In genomic region chr18:48023334-48024008, GRCh38 we compare ENCODE assay signal across 1 cellular context.
A peak's percentile ranks its signal among the peaks of the same experiment; 100 is the strongest.
TF ChIP-seq lines count a peak whose summit lies in the region.

No MANE protein-coding gene starts in this region.

TF ChIP-seq in HEK293, 187 proteins besides CTCF, POLR2A, EP300 and RAD21 (continued from another document and continues in another):
- TF ChIP-seq ZNF518A (tag by site-specific recombination; conservative IDR thresholded peaks at IDR 0.05; ENCODE audit: low read depth): no peak
- TF ChIP-seq RBAK (tag by site-specific recombination; IDR thresholded peaks at IDR 0.05): peak; percentile 83; the same call in 1 of the 2 replicates
- TF ChIP-seq ZNF404 (tag by site-specific recombination; IDR thresholded peaks at IDR 0.05): 0 out of 2 replicates have a peak, but pooled peaks have one; percentile 14
- TF ChIP-seq YY2 (tag by site-specific recombination; IDR thresholded peaks at IDR 0.05): peak; percentile 73
- TF ChIP-seq, protein P1, sequence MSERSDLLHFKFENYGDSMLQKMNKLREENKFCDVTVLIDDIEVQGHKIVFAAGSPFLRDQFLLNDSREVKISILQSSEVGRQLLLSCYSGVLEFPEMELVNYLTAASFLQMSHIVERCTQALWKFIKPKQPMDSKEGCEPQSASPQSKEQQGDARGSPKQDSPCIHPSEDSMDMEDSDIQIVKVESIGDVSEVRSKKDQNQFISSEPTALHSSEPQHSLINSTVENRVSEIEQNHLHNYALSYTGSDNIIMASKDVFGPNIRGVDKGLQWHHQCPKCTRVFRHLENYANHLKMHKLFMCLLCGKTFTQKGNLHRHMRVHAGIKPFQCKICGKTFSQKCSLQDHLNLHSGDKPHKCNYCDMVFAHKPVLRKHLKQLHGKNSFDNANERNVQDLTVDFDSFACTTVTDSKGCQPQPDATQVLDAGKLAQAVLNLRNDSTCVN (tag by site-specific recombination; optimal IDR thresholded peaks at IDR 0.05): peak; percentile 14
- TF ChIP-seq ZNF621 (tag by site-specific recombination; IDR thresholded peaks at IDR 0.05): no peak
- TF ChIP-seq ZNF747 (tag by site-specific recombination; IDR thresholded peaks at IDR 0.05): no peak
- no peak for TF ChIP-seq GLI2 (tag by site-specific recombination; IDR thresholded peaks at IDR 0.05; ENCODE audit: borderline replicate concordance, low read depth)
- TF ChIP-seq KLF9 (tag by site-specific recombination; IDR thresholded peaks at IDR 0.05; ENCODE audit: low read depth): peak; percentile 38
- peak; percentile 84 for TF ChIP-seq ZSCAN4 (tag by site-specific recombination; IDR thresholded peaks at IDR 0.05)
- TF ChIP-seq ZNF629 (tag by site-specific recombination; IDR thresholded peaks at IDR 0.05): peak; percentile 83
- 0 out of 2 replicates have a peak, but pooled peaks have one; percentile 14 for TF ChIP-seq SCRT2 (tag by site-specific recombination; IDR thresholded peaks at IDR 0.05)
- no peak for TF ChIP-seq ZBTB6 (tag by site-specific recombination; IDR thresholded peaks at IDR 0.05)
- TF ChIP-seq ZNF530 (tag by site-specific recombination; IDR thresholded peaks at IDR 0.05; ENCODE audit: low read depth): no peak
- TF ChIP-seq ZFP37 (tag by site-specific recombination; IDR thresholded peaks at IDR 0.05): peak; percentile 85
- TF ChIP-seq ELK4 (IDR thresholded peaks at IDR 0.05; ENCODE audit: borderline replicate concordance, low read depth, low read length): no peak
- TF ChIP-seq PRDM2 (tag by site-specific recombination; IDR thresholded peaks at IDR 0.05; ENCODE audit: borderline replicate concordance): no peak
- TF ChIP-seq INSM2 (tag by site-specific recombination; IDR thresholded peaks at IDR 0.05): peak; percentile 68; the same call in 1 of the 2 replicates
- no peak for TF ChIP-seq ZNF184 (tag by site-specific recombination; IDR thresholded peaks at IDR 0.05)
- no peak for TF ChIP-seq ZNF423 (tag by site-specific recombination; IDR thresholded peaks at IDR 0.05)
- peak; percentile 89; the same call in 1 of the 2 replicates for TF ChIP-seq ZNF391 (tag by site-specific recombination; IDR thresholded peaks at IDR 0.05; ENCODE audit: borderline replicate concordance, low read depth)
- peak; percentile 68; the same call in 1 of the 2 replicates for TF ChIP-seq ZNF501 (tag by site-specific recombination; IDR thresholded peaks at IDR 0.05)
- TF ChIP-seq, protein P2, sequence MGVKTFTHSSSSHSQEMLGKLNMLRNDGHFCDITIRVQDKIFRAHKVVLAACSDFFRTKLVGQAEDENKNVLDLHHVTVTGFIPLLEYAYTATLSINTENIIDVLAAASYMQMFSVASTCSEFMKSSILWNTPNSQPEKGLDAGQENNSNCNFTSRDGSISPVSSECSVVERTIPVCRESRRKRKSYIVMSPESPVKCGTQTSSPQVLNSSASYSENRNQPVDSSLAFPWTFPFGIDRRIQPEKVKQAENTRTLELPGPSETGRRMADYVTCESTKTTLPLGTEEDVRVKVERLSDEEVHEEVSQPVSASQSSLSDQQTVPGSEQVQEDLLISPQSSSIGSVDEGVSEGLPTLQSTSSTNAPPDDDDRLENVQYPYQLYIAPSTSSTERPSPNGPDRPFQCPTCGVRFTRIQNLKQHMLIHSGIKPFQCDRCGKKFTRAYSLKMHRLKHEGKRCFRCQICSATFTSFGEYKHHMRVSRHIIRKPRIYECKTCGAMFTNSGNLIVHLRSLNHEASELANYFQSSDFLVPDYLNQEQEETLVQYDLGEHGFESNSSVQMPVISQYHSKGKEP (tag by site-specific recombination; IDR thresholded peaks at IDR 0.05): no peak
- no peak for TF ChIP-seq ZNF707 (tag by site-specific recombination; IDR thresholded peaks at IDR 0.05)
- TF ChIP-seq ZNF596 (tag by site-specific recombination; IDR thresholded peaks at IDR 0.05): no peak
- TF ChIP-seq SP3 (tag by site-specific recombination; IDR thresholded peaks at IDR 0.05): peak; percentile 17
- no peak for TF ChIP-seq ZBTB49 (tag by site-specific recombination; IDR thresholded peaks at IDR 0.05; ENCODE audit: low read depth)
- TF ChIP-seq ZNF121 (tag by site-specific recombination; IDR thresholded peaks at IDR 0.05): no peak
- no peak for TF ChIP-seq ZNF48 (tag by site-specific recombination; IDR thresholded peaks at IDR 0.05)
- TF ChIP-seq SETDB1 (IDR thresholded peaks at IDR 0.05; ENCODE audit: insufficient read length, low read length): no peak
- TF ChIP-seq ZNF354C (tag by site-specific recombination; IDR thresholded peaks at IDR 0.05; ENCODE audit: borderline replicate concordance, low read depth): no peak
- TF ChIP-seq ZBTB21 (tag by site-specific recombination; IDR thresholded peaks at IDR 0.05): peak; percentile 78
- TF ChIP-seq ZNF426 (tag by site-specific recombination; IDR thresholded peaks at IDR 0.05): no peak; the same call in 1 of the 2 replicates
- TF ChIP-seq ZNF555 (tag by site-specific recombination; conservative IDR thresholded peaks at IDR 0.05): no peak
